ENCODE assay signal across 8 cellular contexts in genomic region chr17:5485270-5486205, GRCh38. TPM values are rescaled to one million over a fixed set of nuclear protein-coding genes. Genes with fewer than 3 reads are reported as not detected.
DNase-seq lines count a peak whose midpoint lies in the region; ATAC-seq and TF ChIP-seq lines count a peak whose summit lies in the region.

DERL2 (minus strand) TSS chr17:5486178; CDS start chr17:5486161, 17 bp downstream.

- H3K9ac ChIP-seq in parathyroid adenoma, result peak within 1 kb of the TSS; percentile 71

- H3K4me3 ChIP-seq in parathyroid adenoma (ENCODE audit: low read depth, low read length), result peak within 1 kb of the TSS; percentile 97

- H3K9me3 Mint-ChIP-seq in activated T-helper 1 cell treated with anti-CD3 and anti-CD28 coated beads, Interleukin-12 subunit alpha, Interleukin-12 subunit beta, Interleukin-2, Interleukin-4 antibody, amounts not matched to agents 30 ng/mL and 10 ng/mL and 1 ng/mL, durations not matched to agents 14 hours and 24 hours and 36 hours, result no peaks in the 10 kb centered on the region

- H3K27ac ChIP-seq in parathyroid adenoma, result peak within 1 kb of the TSS; percentile 98

- intact Hi-C loops in activated T-helper 1 cell treated with anti-CD3 and anti-CD28 coated beads, Interleukin-12 subunit alpha, Interleukin-12 subunit beta, Interleukin-2, Interleukin-4 antibody, amounts not matched to agents 30 ng/mL and 10 ng/mL and 1 ng/mL, durations not matched to agents 14 hours and 24 hours and 36 hours (cut with micrococcal nuclease), result loop anchor here (1.0 to 10.0 kb wide), 11 partner anchors 16 to 1550 kb away; partner anchors contain the start of genes C1QBP, DHX33, KIAA0753 and NLRP1
- intact Hi-C loops in Right ventricle myocardium superior (cut with DNase I), result no loop called here

- no peak for TF ChIP-seq CTCF in parathyroid adenoma (IDR thresholded peaks at IDR 0.05)

- H3K27me3 ChIP-seq in parathyroid adenoma (ENCODE audit: control insufficient read depth, insufficient read depth, low read length), result no peaks in the 10 kb centered on the region

- H3K4me1 Mint-ChIP-seq in activated T-helper 1 cell treated with anti-CD3 and anti-CD28 coated beads, Interleukin-12 subunit alpha, Interleukin-12 subunit beta, Interleukin-2, Interleukin-4 antibody, amounts not matched to agents 30 ng/mL and 10 ng/mL and 1 ng/mL, durations not matched to agents 14 hours and 24 hours and 36 hours (ENCODE audit: low read depth), result peaks cover 54% of the 10 kb centered on the region

- H3K27ac Mint-ChIP-seq in activated T-helper 1 cell treated with anti-CD3 and anti-CD28 coated beads, Interleukin-12 subunit alpha, Interleukin-12 subunit beta, Interleukin-2, Interleukin-4 antibody, amounts not matched to agents 30 ng/mL and 10 ng/mL and 1 ng/mL, durations not matched to agents 14 hours and 24 hours and 36 hours, result peak within 1 kb of the TSS; percentile 96

- DNase-seq in DMS114 treated with DMSO at 0.1 percent for 48 hours (lab: John Stamatoyannopoulos, UW; ENCODE audit: unreplicated experiment) (peak; percentile 34), HPDE6-E6E7 (ENCODE audit: extremely low spot score) (peak; percentile 20), Right ventricle myocardium superior (no peak), NCI-H2196 (lab: John Stamatoyannopoulos, UW; ENCODE audit: unreplicated experiment) (no peak)
- no peak for DNase-seq in activated T-helper 1 cell treated with anti-CD3 and anti-CD28 coated beads, Interleukin-12 subunit alpha, Interleukin-12 subunit beta, Interleukin-2, Interleukin-4 antibody, amounts not matched to agents 30 ng/mL and 10 ng/mL and 1 ng/mL, durations not matched to agents 14 hours and 24 hours and 36 hours (ENCODE audit: low spot score)
- no peak for DNase-seq in stimulated activated CD4-positive, alpha-beta T cell treated with anti-CD3 and anti-CD28 coated beads, Interleukin-1b, Interleukin-23, amount 100 ng/mL, for 48 hours

- H2AFZ ChIP-seq in parathyroid adenoma, result peak within 1 kb of the TSS; percentile 92

- H3K36me3 ChIP-seq in parathyroid adenoma (ENCODE audit: control insufficient read depth, insufficient read depth, low read length), result no peaks in the 10 kb centered on the region

- no peaks in the 10 kb centered on the region for H3K9me3 ChIP-seq in parathyroid adenoma (ENCODE audit: control insufficient read depth, low read length)

- peaks cover 4% of the 10 kb centered on the region for H3K4me1 ChIP-seq in parathyroid adenoma

- peaks cover 4% of the 10 kb centered on the region for H3K79me2 ChIP-seq in parathyroid adenoma

- H3K4me3 Mint-ChIP-seq in activated T-helper 1 cell treated with anti-CD3 and anti-CD28 coated beads, Interleukin-12 subunit alpha, Interleukin-12 subunit beta, Interleukin-2, Interleukin-4 antibody, amounts not matched to agents 30 ng/mL and 10 ng/mL and 1 ng/mL, durations not matched to agents 14 hours and 24 hours and 36 hours, result peak within 1 kb of the TSS; percentile 98

- H3K36me3 Mint-ChIP-seq in activated T-helper 1 cell treated with anti-CD3 and anti-CD28 coated beads, Interleukin-12 subunit alpha, Interleukin-12 subunit beta, Interleukin-2, Interleukin-4 antibody, amounts not matched to agents 30 ng/mL and 10 ng/mL and 1 ng/mL, durations not matched to agents 14 hours and 24 hours and 36 hours (ENCODE audit: low read depth), result peaks cover 61% of the 10 kb centered on the region

- ATAC-seq in GM19467 (IDR thresholded peaks at IDR 0.05; ENCODE audit: unreplicated experiment) (peak; percentile 12), Right ventricle myocardium superior (ENCODE audit: poor library complexity) (peak; percentile 6)

- no peaks in the 10 kb centered on the region for H3K27me3 Mint-ChIP-seq in activated T-helper 1 cell treated with anti-CD3 and anti-CD28 coated beads, Interleukin-12 subunit alpha, Interleukin-12 subunit beta, Interleukin-2, Interleukin-4 antibody, amounts not matched to agents 30 ng/mL and 10 ng/mL and 1 ng/mL, durations not matched to agents 14 hours and 24 hours and 36 hours (ENCODE audit: insufficient read depth)

- peak within 1 kb of the TSS; percentile 100 for H3K4me2 ChIP-seq in parathyroid adenoma (ENCODE audit: low read length)

RNA-seq across cellular contexts. Expression of gene DERL2, which starts in this region (rescaled TPM):
- 71.7 and 73.2 TPM in 2 replicates for total RNA-seq in activated T-helper 1 cell treated with anti-CD3 and anti-CD28 coated beads, Interleukin-12 subunit alpha, Interleukin-12 subunit beta, Interleukin-2, Interleukin-4 antibody, amounts not matched to agents 30 ng/mL and 10 ng/mL and 1 ng/mL, durations not matched to agents 14 hours and 24 hours and 36 hours
- total RNA-seq in Right ventricle myocardium superior, result 24.7 TPM

Comparison
In these comparisons a context has a peak if more than half of its experiments do, and no peak if none do; other contexts are left out.
1. DNase-seq: peak in DMS114 treated with DMSO at 0.1 percent for 48 hours (single experiment) and HPDE6-E6E7 (single experiment); none in activated T-helper 1 cell treated with anti-CD3 and anti-CD28 coated beads, Interleukin-12 subunit alpha, Interleukin-12 subunit beta, Interleukin-2, Interleukin-4 antibody, amounts not matched to agents 30 ng/mL and 10 ng/mL and 1 ng/mL, durations not matched to agents 14 hours and 24 hours and 36 hours (single experiment), Right ventricle myocardium superior (single experiment), NCI-H2196 (single experiment) and stimulated activated CD4-positive, alpha-beta T cell treated with anti-CD3 and anti-CD28 coated beads, Interleukin-1b, Interleukin-23, amount 100 ng/mL, for 48 hours (single experiment).